In the genomic region with DNA sequence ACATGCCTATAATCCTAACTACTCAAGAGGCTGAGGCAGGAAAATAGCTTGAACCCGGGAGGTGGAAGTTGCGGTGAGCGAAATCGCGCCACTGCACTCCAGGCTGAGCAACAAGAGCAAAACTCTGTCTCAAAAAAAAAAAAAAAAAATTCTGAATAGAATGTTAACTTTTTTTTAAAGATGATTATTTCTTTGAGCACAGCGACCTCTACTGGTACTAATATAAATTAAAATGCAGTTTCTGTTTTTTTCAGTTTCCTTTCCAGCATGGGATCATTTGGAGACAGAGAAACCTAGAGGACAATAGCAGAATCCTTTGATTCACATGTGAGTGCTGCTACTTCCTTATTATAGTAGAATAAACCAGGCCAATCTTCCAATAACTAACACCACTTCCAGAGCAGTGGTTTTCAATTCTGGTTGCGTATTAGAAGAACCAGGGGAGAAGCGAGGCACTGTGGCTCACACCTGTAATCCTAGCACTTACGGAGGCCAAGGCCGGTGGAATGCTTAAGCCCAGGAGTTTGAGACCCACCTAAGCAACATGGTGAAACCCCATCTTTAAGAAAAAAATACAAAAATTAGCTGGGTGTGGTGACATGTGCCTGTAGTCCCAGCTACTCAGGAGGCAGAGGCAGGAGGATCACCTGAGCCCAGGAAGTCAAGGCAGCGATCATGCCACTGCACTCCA, we compare ENCODE assay signal across 1 cellular context.
TF ChIP-seq lines count a peak whose summit lies in the region.

No MANE protein-coding gene starts in this region.

TF ChIP-seq in GM23338, 12 proteins besides CTCF, POLR2A, EP300 and RAD21:
- TF ChIP-seq ZNF462 (CRISPR knock-in tag; IDR thresholded peaks at IDR 0.05) (no peak), ETS1 (IDR thresholded peaks at IDR 0.05) (no peak), REST (IDR thresholded peaks at IDR 0.05; ENCODE audit: unreplicated experiment) (no peak)
